18 cellular contexts compared by ENCODE assay signal in genomic region chr18:58715540-58715939, GRCh38.
A peak's percentile ranks its signal among the peaks of the same experiment; 100 is the strongest.
DNase-seq lines count a peak whose midpoint lies in the region; ATAC-seq, FAIRE-seq and TF ChIP-seq lines count a peak whose summit lies in the region.
"Had no signal": no experiment of that assay in that cellular context is flagged by ENCODE, and none has a peak within 500 bp of the region (broad histone marks: within the 10 kb centered on the region; RNA-seq: fewer than 3 reads in every experiment).

No MANE protein-coding gene starts in this region.

- H3K36me3 Mint-ChIP-seq in activated naive CD4-positive, alpha-beta T cell treated with anti-CD3 and anti-CD28 coated beads, Interleukin-2, amount 50 U/mL, for 24 hours, result peaks cover 26% of the 10 kb centered on the region
- peaks cover 17% of the 10 kb centered on the region for H3K36me3 Mint-ChIP-seq in central memory CD8-positive, alpha-beta T cell (ENCODE audit: insufficient read depth)

- ATAC-seq in central memory CD8-positive, alpha-beta T cell (replicated peaks; ENCODE audit: extremely low read depth, poor library complexity, severe bottlenecking), result peak; percentile 61
- ATAC-seq in stimulated activated naive CD8-positive, alpha-beta T cell treated with anti-CD3 and anti-CD28 coated beads, Interleukin-15, amount 100 ng/mL, for 72 hours, result no peak
- no peak for ATAC-seq in HG03159 (IDR thresholded peaks at IDR 0.05; ENCODE audit: unreplicated experiment)
- no peak for ATAC-seq in HG03354 (IDR thresholded peaks at IDR 0.05; ENCODE audit: poor library complexity, severe bottlenecking, unreplicated experiment)
- ATAC-seq: left lobe of liver had no signal

- no peak for FAIRE-seq in HTR-8/SVneo (lab: Jason Lieb, UNC)

- no peaks in the 10 kb centered on the region for H3K9me3 Mint-ChIP-seq in activated naive CD4-positive, alpha-beta T cell treated with anti-CD3 and anti-CD28 coated beads, Interleukin-2, amount 50 U/mL, for 24 hours
- no peaks in the 10 kb centered on the region for H3K9me3 Mint-ChIP-seq in central memory CD8-positive, alpha-beta T cell
- no peaks in the 10 kb centered on the region for H3K9me3 Mint-ChIP-seq in stimulated activated naive CD8-positive, alpha-beta T cell treated with anti-CD3 and anti-CD28 coated beads, Interleukin-15, amount 100 ng/mL, for 72 hours

- H3K27me3 ChIP-seq in OCI-LY1 (ENCODE audit: insufficient read depth, low read length), result no peaks in the 10 kb centered on the region
- H3K27me3 ChIP-seq: thyroid gland had no signal

- peaks cover 80% of the 10 kb centered on the region for H3K4me1 Mint-ChIP-seq in activated naive CD4-positive, alpha-beta T cell treated with anti-CD3 and anti-CD28 coated beads, Interleukin-2, amount 50 U/mL, for 24 hours
- peaks cover 46% of the 10 kb centered on the region for H3K4me1 Mint-ChIP-seq in central memory CD8-positive, alpha-beta T cell
- H3K4me1 Mint-ChIP-seq in stimulated activated naive CD8-positive, alpha-beta T cell treated with anti-CD3 and anti-CD28 coated beads, Interleukin-15, amount 100 ng/mL, for 72 hours, result peaks cover 74% of the 10 kb centered on the region

- H3K27ac Mint-ChIP-seq in activated naive CD4-positive, alpha-beta T cell treated with anti-CD3 and anti-CD28 coated beads, Interleukin-2, amount 50 U/mL, for 24 hours, result peak overlapping the region; percentile 95
- H3K27ac Mint-ChIP-seq in central memory CD8-positive, alpha-beta T cell (ENCODE audit: low read depth), result peak overlapping the region; percentile 74
- H3K27ac Mint-ChIP-seq in stimulated activated naive CD8-positive, alpha-beta T cell treated with anti-CD3 and anti-CD28 coated beads, Interleukin-15, amount 100 ng/mL, for 72 hours, result peak overlapping the region; percentile 42 to 86

- H3F3A ChIP-seq in OCI-LY1 (ENCODE audit: insufficient read depth, low read length), result no peaks in the 10 kb centered on the region

- peak overlapping the region; percentile 62 for H3K27ac ChIP-seq in OCI-LY1 (ENCODE audit: low read depth, low read length, poor library complexity, severe bottlenecking)
- H3K27ac ChIP-seq: GM23248, thyroid gland had no signal

- no peaks in the 10 kb centered on the region for H3K36me3 ChIP-seq in OCI-LY1 (ENCODE audit: insufficient read depth, low read length)
- H3K36me3 ChIP-seq: thyroid gland had no signal

- TF ChIP-seq CTCF in OCI-LY1 (IDR thresholded peaks at IDR 0.05; ENCODE audit: low read length), result no peak

- H3K79me2 ChIP-seq in OCI-LY1 (ENCODE audit: insufficient read depth, low read length), result no peaks in the 10 kb centered on the region

- H3K9me3 ChIP-seq in OCI-LY1 (ENCODE audit: low read length), result no peaks in the 10 kb centered on the region
- H3K9me3 ChIP-seq: thyroid gland had no signal

- H3K4me3 ChIP-seq in OCI-LY1 (ENCODE audit: low read depth, low read length, poor library complexity, severe bottlenecking), result no peak overlapping the region
- H3K4me3 ChIP-seq: GM23248, thyroid gland had no signal

- peaks cover 36% of the 10 kb centered on the region for H3K4me1 ChIP-seq in OCI-LY1 (ENCODE audit: insufficient read depth, low read length, severe bottlenecking)
- H3K4me1 ChIP-seq: thyroid gland had no signal

- H2AFZ ChIP-seq in OCI-LY1 (ENCODE audit: low read length), result no peak overlapping the region
- H2AFZ ChIP-seq: GM23248 had no signal

- H4K20me1 ChIP-seq in OCI-LY1 (ENCODE audit: insufficient read depth, low read length), result no peaks in the 10 kb centered on the region

- peak overlapping the region; percentile 75 for H3K4me3 Mint-ChIP-seq in activated naive CD4-positive, alpha-beta T cell treated with anti-CD3 and anti-CD28 coated beads, Interleukin-2, amount 50 U/mL, for 24 hours
- H3K4me3 Mint-ChIP-seq in central memory CD8-positive, alpha-beta T cell, result peak overlapping the region; percentile 46
- H3K4me3 Mint-ChIP-seq in stimulated activated naive CD8-positive, alpha-beta T cell treated with anti-CD3 and anti-CD28 coated beads, Interleukin-15, amount 100 ng/mL, for 72 hours, result peak overlapping the region; percentile 22 to 50

- peak overlapping the region; percentile 14 for H3K4me2 ChIP-seq in OCI-LY1 (ENCODE audit: low read length)

- H3K27me3 Mint-ChIP-seq in activated naive CD4-positive, alpha-beta T cell treated with anti-CD3 and anti-CD28 coated beads, Interleukin-2, amount 50 U/mL, for 24 hours, result no peaks in the 10 kb centered on the region
- no peaks in the 10 kb centered on the region for H3K27me3 Mint-ChIP-seq in central memory CD8-positive, alpha-beta T cell
- H3K27me3 Mint-ChIP-seq in stimulated activated naive CD8-positive, alpha-beta T cell treated with anti-CD3 and anti-CD28 coated beads, Interleukin-15, amount 100 ng/mL, for 72 hours, result no peaks in the 10 kb centered on the region

- H3K9ac ChIP-seq in OCI-LY1 (ENCODE audit: low read length), result no peak overlapping the region
- H3K9ac ChIP-seq: GM23248 had no signal

- H3K9me2 ChIP-seq in OCI-LY1 (ENCODE audit: low read depth, low read length), result no peaks in the 10 kb centered on the region

- DNase-seq in activated naive CD4-positive, alpha-beta T cell treated with anti-CD3 and anti-CD28 coated beads, Interleukin-2, amount 50 U/mL, for 16 hours, result no peak
- no peak for DNase-seq in central memory CD8-positive, alpha-beta T cell (ENCODE audit: low spot score in 2 of 2)
- DNase-seq in stimulated activated naive CD8-positive, alpha-beta T cell treated with anti-CD3 and anti-CD28 coated beads, Interleukin-15, amount 100 ng/mL, for 72 hours, result no peak
- no peak for DNase-seq in HTR-8/SVneo (ENCODE audit: insufficient read length, low spot score)
- DNase-seq: activated gamma-delta T cell treated with Interleukin-2 at 50 U/mL for 16 hours, EL, glutamatergic neuron, GM23248, NCI-H1105, NCI-H2081 treated with DMSO at 0.1 percent for 48 hours, nucleus accumbens, Right ventricle myocardium superior, thyroid gland had no signal
